30 cellular contexts compared by ENCODE assay signal in genomic region chr13:106241974-106242373, GRCh38.
"Had no signal": no experiment of that assay in that cellular context is flagged by ENCODE, and none has a peak within 500 bp of the region (broad histone marks: within the 10 kb centered on the region; RNA-seq: fewer than 3 reads in every experiment).

No MANE protein-coding gene starts in this region.

- FAIRE-seq: islet of Langerhans, TTC549 had no signal

- H3K27ac ChIP-seq: esophagus muscularis mucosa, heart right ventricle, left ventricle myocardium inferior, neutrophil, ovary, psoas muscle, sigmoid colon, stomach, thyroid gland, VCaP had no signal

- H3K27ac Mint-ChIP-seq: activated naive CD4-positive, alpha-beta T cell treated with anti-CD3 and anti-CD28 coated beads, Interleukin-2, amount 50 U/mL, for 72 hours; activated T-cell treated with anti-CD3 and anti-CD28 coated beads, Interleukin-2, amount 50 U/mL, for 72 hours; brain; nephron progenitor cell; stimulated activated naive B cell treated with anti-CD40 and anti-IgM and Interleukin-4, amounts not matched to agents 10 μg/mL and 1 μg/mL and 100 μg/mL, for 72 hours; T-helper 1 cell treated with Interleukin-12 subunit alpha and Interleukin-12 subunit beta and Interleukin-4 antibody, amounts not matched to agents 30 μg/mL and 1 μg/mL, for 36 hours had no signal

- H3K36me3 Mint-ChIP-seq: activated naive CD4-positive, alpha-beta T cell treated with anti-CD3 and anti-CD28 coated beads, Interleukin-2, amount 50 U/mL, for 72 hours; brain; naive B cell; stimulated activated naive B cell treated with anti-CD40 and anti-IgM and Interleukin-4, amounts not matched to agents 10 μg/mL and 1 μg/mL and 100 μg/mL, for 72 hours had no signal

- DNase-seq: activated CD4-positive, alpha-beta T cell treated with anti-CD3 and anti-CD28 coated beads for 4 hours; activated CD4-positive, alpha-beta T cell treated with anti-CD3 and anti-CD28 coated beads, Interleukin-2, amount 50 U/mL, for 4 hours; activated naive CD4-positive, alpha-beta T cell; activated T-cell treated with anti-CD3 and anti-CD28 coated beads for 4 hours; activated T-cell treated with anti-CD3 and anti-CD28 coated beads, Interleukin-2, amount 50 U/mL, for 72 hours; aorta; effector CD4-positive, alpha-beta T cell; foreskin melanocyte; heart right ventricle; left ventricle myocardium inferior; naive B cell; nephron progenitor cell; ovary; psoas muscle; sigmoid colon; stimulated activated CD4-positive, alpha-beta T cell treated with anti-CD3 and anti-CD28 coated beads, Interleukin-15, amount 100 ng/mL, for 24 hours; stimulated activated CD4-positive, alpha-beta T cell treated with anti-CD3 and anti-CD28 coated beads, Interleukin-2, amount 100 ng/mL, for 24 hours; stimulated activated naive B cell treated with anti-CD40 and anti-IgM and Interleukin-4, amounts not matched to agents 10 μg/mL and 1 μg/mL and 100 μg/mL, for 72 hours; stomach; T-helper 9 cell; thyroid gland had no signal

- H3K4me1 Mint-ChIP-seq: naive B cell; stimulated activated naive B cell treated with anti-CD40 and anti-IgM and Interleukin-4, amounts not matched to agents 10 μg/mL and 1 μg/mL and 100 μg/mL, for 72 hours had no signal

- H3K36me3 ChIP-seq: esophagus muscularis mucosa, heart right ventricle, left ventricle myocardium inferior, neutrophil, ovary, sigmoid colon, stomach, thyroid gland had no signal

- H3K4me1 ChIP-seq: esophagus muscularis mucosa, heart right ventricle, left ventricle myocardium inferior, psoas muscle, sigmoid colon, stomach, thyroid gland had no signal

- H3K27me3 Mint-ChIP-seq: stimulated activated naive B cell treated with anti-CD40 and anti-IgM and Interleukin-4, amounts not matched to agents 10 μg/mL and 1 μg/mL and 100 μg/mL, for 72 hours had no signal

- H3K9me3 Mint-ChIP-seq: activated naive CD4-positive, alpha-beta T cell treated with anti-CD3 and anti-CD28 coated beads, Interleukin-2, amount 50 U/mL, for 72 hours; activated T-cell treated with anti-CD3 and anti-CD28 coated beads, Interleukin-2, amount 50 U/mL, for 72 hours; brain; nephron progenitor cell; stimulated activated naive B cell treated with anti-CD40 and anti-IgM and Interleukin-4, amounts not matched to agents 10 μg/mL and 1 μg/mL and 100 μg/mL, for 72 hours; T-helper 1 cell treated with Interleukin-12 subunit alpha and Interleukin-12 subunit beta and Interleukin-4 antibody, amounts not matched to agents 30 μg/mL and 1 μg/mL, for 36 hours had no signal

- H3K9me3 ChIP-seq: esophagus muscularis mucosa, heart right ventricle, left ventricle myocardium inferior, neutrophil, ovary, psoas muscle, sigmoid colon, stomach, thyroid gland had no signal

- H3K4me3 ChIP-seq: esophagus muscularis mucosa, heart right ventricle, left ventricle myocardium inferior, lung, ovary, psoas muscle, sigmoid colon, stomach, thyroid gland had no signal

- H3K4me3 Mint-ChIP-seq: activated T-cell treated with anti-CD3 and anti-CD28 coated beads, Interleukin-2, amount 50 U/mL, for 72 hours; brain; naive B cell; nephron progenitor cell; stimulated activated naive B cell treated with anti-CD40 and anti-IgM and Interleukin-4, amounts not matched to agents 10 μg/mL and 1 μg/mL and 100 μg/mL, for 72 hours; T-helper 1 cell treated with Interleukin-12 subunit alpha and Interleukin-12 subunit beta and Interleukin-4 antibody, amounts not matched to agents 30 μg/mL and 1 μg/mL, for 36 hours had no signal

- H3K27me3 ChIP-seq: esophagus muscularis mucosa, neutrophil, ovary, sigmoid colon, stomach, thyroid gland had no signal

- ATAC-seq: activated naive CD4-positive, alpha-beta T cell treated with anti-CD3 and anti-CD28 coated beads, Interleukin-2, amount 50 U/mL, for 72 hours; activated T-cell treated with anti-CD3 and anti-CD28 coated beads, Interleukin-2, amount 50 U/mL, for 72 hours; heart right ventricle; psoas muscle; stimulated activated naive B cell treated with anti-CD40 and anti-IgM and Interleukin-4, amounts not matched to agents 10 μg/mL and 1 μg/mL and 100 μg/mL, for 72 hours had no signal
